Comparison of ENCODE assay signal across 8 cellular contexts in genomic region chr1:225425211-225425786, GRCh38. TPM values are rescaled to one million over a fixed set of nuclear protein-coding genes. Genes with fewer than 3 reads are reported as not detected.
DNase-seq lines count a peak whose midpoint lies in the region; ATAC-seq and TF ChIP-seq lines count a peak whose summit lies in the region.

No MANE protein-coding gene starts in this region.

- in situ Hi-C loops in ACHN (cut with HindIII; ENCODE audit: low pct_ligation_motif_present, low pct_unique_long_range_greater_than_20kb, low sequenced_read_pairs), result no loop called here

- peak overlapping the region; percentile 71 for H3K4me3 ChIP-seq in HFF-Myc (replicated peaks; ENCODE audit: low read depth, low read length)
- H3K4me3 ChIP-seq in hepatocyte, result no peak overlapping the region

- peaks cover 50% of the 10 kb centered on the region for H3K4me1 ChIP-seq in hepatocyte (ENCODE audit: insufficient read depth)

- no peak overlapping the region for H3K27ac ChIP-seq in hepatocyte

- H3K4me3 Mint-ChIP-seq in T-helper 17 cell, result peak overlapping the region; percentile 98

- no peaks in the 10 kb centered on the region for H3K9me3 ChIP-seq in T-helper 17 cell (ENCODE audit: control insufficient read depth, low read length, poor library complexity, severe bottlenecking)
- no peaks in the 10 kb centered on the region for H3K9me3 ChIP-seq in hepatocyte (ENCODE audit: low read depth)

- no peaks in the 10 kb centered on the region for H3K27me3 ChIP-seq in hepatocyte

- no peak for ATAC-seq in T-helper 17 cell

- peaks cover 40% of the 10 kb centered on the region for H3K4me1 Mint-ChIP-seq in T-helper 17 cell

- DNase-seq in ACHN, result peak; percentile 73
- DNase-seq in HFF-Myc (ENCODE audit: extremely low read depth, low read depth), result no peak
- no peak for DNase-seq in T-helper 17 cell
- DNase-seq in hepatocyte (ENCODE audit: low spot score), result no peak
- DNase-seq in GDM1 (lab: John Stamatoyannopoulos, UW), result no peak
- DNase-seq in stimulated activated CD4-positive, alpha-beta T cell treated with anti-CD3 and anti-CD28 coated beads, Interleukin-4, amount 100 ng/mL, for 24 hours, result no peak
- DNase-seq in activated effector memory CD4-positive, alpha-beta T cell treated with anti-CD3 and anti-CD28 coated beads, Interleukin-2, amount 50 U/mL, for 16 hours, result no peak
- DNase-seq in stimulated activated CD4-positive, alpha-beta T cell treated with anti-CD3 and anti-CD28 coated beads, Interleukin-1b, Interleukin-23, amount 100 ng/mL, for 48 hours, result no peak

- 44% methylated on average over 5 of the region's 5 CpGs for WGBS in hepatocyte (ENCODE audit: low lambda C conversion rate, missing lambda C conversion rate)

- H3K27ac Mint-ChIP-seq in T-helper 17 cell, result peak overlapping the region; percentile 95

- no peaks in the 10 kb centered on the region for H3K27me3 Mint-ChIP-seq in T-helper 17 cell

- H3K9me2 ChIP-seq in hepatocyte (replicated peaks; ENCODE audit: insufficient read depth), result no peaks in the 10 kb centered on the region

- peaks cover 2% of the 10 kb centered on the region for H3K36me3 Mint-ChIP-seq in T-helper 17 cell (ENCODE audit: low read depth)

- peak overlapping the region; percentile 92 for H3K4me2 ChIP-seq in hepatocyte

- H3K36me3 ChIP-seq in hepatocyte (replicated peaks; ENCODE audit: insufficient read depth, low read depth), result no peaks in the 10 kb centered on the region

- H4K20me1 ChIP-seq in hepatocyte (ENCODE audit: insufficient read depth, poor library complexity, severe bottlenecking), result peaks cover 39% of the 10 kb centered on the region

- no peak for TF ChIP-seq CTCF in HFF-Myc (IDR thresholded peaks at IDR 0.05; ENCODE audit: low read depth, low read length, missing control alignments)
- no peak for TF ChIP-seq CTCF in hepatocyte (IDR thresholded peaks at IDR 0.05; ENCODE audit: poor library complexity)

- H3K79me2 ChIP-seq in hepatocyte, result peaks cover 71% of the 10 kb centered on the region

- H2AFZ ChIP-seq in hepatocyte, result no peak overlapping the region

RNA-seq across cellular contexts. Expression of gene LBR, which starts 2.5 kb away (rescaled TPM):
- 100 to 1,000 TPM; 116 to 121 TPM for total RNA-seq in T-helper 17 cell
- total RNA-seq in hepatocyte, result 54.2 and 65.9 TPM in 2 replicates
- 29.6 and 33.3 TPM in 2 replicates for polyA plus RNA-seq in hepatocyte
